1 cellular context compared by ENCODE assay signal in the genomic region with DNA sequence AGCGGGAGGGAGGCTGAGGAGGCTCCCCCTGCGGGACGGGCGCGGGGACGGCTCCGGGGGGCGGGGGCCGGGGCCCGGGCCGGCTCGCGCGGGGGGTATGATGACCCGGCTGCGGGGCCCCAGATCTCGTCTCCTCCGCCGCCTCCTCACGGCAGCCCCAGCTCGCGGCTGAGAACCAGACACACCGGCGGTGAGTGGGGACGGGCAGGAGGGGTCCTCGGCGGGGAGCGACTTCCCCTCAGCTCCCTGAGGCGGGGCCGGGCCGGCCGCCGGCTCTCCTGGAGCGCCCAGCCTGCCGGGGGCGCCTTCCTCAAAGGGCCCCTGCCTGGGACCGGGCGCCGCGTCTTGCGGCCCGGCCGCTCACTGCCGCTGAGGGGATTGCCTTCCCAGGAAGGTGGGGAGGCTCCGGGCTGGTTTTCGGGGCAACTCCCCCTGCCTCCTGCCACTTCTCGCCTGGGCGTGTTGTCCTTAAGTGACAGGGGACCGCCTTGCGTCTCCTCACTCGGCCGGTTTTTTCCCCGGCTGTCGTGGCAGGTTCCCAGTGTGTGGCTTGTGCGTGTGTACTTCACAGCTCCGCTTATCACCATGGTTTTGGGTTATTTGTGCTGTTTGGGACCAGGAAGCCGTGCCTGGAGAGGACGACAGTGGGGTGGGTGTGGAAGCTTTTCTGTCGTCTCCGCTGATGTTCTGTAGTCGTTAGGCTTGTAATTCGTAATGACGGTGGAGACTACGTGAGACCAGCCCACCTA.
A peak's percentile ranks its signal among the peaks of the same experiment; 100 is the strongest.
TF ChIP-seq lines count a peak whose summit lies in the region.

No MANE protein-coding gene starts in this region.

TF ChIP-seq in GM12878, 131 proteins besides CTCF, POLR2A, EP300 and RAD21 (continued from another document and continues in another):
- TF ChIP-seq, protein P1, sequence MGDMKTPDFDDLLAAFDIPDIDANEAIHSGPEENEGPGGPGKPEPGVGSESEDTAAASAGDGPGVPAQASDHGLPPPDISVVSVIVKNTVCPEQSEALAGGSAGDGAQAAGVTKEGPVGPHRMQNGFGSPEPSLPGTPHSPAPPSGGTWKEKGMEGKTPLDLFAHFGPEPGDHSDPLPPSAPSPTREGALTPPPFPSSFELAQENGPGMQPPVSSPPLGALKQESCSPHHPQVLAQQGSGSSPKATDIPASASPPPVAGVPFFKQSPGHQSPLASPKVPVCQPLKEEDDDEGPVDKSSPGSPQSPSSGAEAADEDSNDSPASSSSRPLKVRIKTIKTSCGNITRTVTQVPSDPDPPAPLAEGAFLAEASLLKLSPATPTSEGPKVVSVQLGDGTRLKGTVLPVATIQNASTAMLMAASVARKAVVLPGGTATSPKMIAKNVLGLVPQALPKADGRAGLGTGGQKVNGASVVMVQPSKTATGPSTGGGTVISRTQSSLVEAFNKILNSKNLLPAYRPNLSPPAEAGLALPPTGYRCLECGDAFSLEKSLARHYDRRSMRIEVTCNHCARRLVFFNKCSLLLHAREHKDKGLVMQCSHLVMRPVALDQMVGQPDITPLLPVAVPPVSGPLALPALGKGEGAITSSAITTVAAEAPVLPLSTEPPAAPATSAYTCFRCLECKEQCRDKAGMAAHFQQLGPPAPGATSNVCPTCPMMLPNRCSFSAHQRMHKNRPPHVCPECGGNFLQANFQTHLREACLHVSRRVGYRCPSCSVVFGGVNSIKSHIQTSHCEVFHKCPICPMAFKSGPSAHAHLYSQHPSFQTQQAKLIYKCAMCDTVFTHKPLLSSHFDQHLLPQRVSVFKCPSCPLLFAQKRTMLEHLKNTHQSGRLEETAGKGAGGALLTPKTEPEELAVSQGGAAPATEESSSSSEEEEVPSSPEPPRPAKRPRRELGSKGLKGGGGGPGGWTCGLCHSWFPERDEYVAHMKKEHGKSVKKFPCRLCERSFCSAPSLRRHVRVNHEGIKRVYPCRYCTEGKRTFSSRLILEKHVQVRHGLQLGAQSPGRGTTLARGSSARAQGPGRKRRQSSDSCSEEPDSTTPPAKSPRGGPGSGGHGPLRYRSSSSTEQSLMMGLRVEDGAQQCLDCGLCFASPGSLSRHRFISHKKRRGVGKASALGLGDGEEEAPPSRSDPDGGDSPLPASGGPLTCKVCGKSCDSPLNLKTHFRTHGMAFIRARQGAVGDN (IDR thresholded peaks at IDR 0.05) = no peak
- no peak for TF ChIP-seq HCFC1 (IDR thresholded peaks at IDR 0.05; ENCODE audit: low read length)
- TF ChIP-seq, protein P2, sequence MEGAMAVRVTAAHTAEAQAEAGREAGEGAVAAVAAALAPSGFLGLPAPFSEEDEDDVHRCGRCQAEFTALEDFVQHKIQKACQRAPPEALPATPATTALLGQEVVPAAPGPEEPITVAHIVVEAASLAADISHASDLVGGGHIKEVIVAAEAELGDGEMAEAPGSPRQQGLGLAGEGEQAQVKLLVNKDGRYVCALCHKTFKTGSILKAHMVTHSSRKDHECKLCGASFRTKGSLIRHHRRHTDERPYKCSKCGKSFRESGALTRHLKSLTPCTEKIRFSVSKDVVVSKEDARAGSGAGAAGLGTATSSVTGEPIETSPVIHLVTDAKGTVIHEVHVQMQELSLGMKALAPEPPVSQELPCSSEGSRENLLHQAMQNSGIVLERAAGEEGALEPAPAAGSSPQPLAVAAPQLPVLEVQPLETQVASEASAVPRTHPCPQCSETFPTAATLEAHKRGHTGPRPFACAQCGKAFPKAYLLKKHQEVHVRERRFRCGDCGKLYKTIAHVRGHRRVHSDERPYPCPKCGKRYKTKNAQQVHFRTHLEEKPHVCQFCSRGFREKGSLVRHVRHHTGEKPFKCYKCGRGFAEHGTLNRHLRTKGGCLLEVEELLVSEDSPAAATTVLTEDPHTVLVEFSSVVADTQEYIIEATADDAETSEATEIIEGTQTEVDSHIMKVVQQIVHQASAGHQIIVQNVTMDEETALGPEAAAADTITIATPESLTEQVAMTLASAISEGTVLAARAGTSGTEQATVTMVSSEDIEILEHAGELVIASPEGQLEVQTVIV (IDR thresholded peaks at IDR 0.05; ENCODE audit: borderline replicate concordance, partially characterized antibody) = no peak
- TF ChIP-seq CHD2 (IDR thresholded peaks at IDR 0.05; ENCODE audit: borderline replicate concordance, low read depth, low read length) = peak; percentile 38
- TF ChIP-seq CBFB (IDR thresholded peaks at IDR 0.05; ENCODE audit: low read depth) = no peak
- TF ChIP-seq SMAD5 (IDR thresholded peaks at IDR 0.05; ENCODE audit: low read depth) = no peak
- no peak for TF ChIP-seq CHD1 (IDR thresholded peaks at IDR 0.05; ENCODE audit: low read depth, low read length)
- no peak for TF ChIP-seq BMI1 (IDR thresholded peaks at IDR 0.05; ENCODE audit: borderline replicate concordance)
- TF ChIP-seq KLF5 (IDR thresholded peaks at IDR 0.05; ENCODE audit: partially characterized antibody) = no peak
- no peak for TF ChIP-seq NFIC (IDR thresholded peaks at IDR 0.05; ENCODE audit: low read depth, low read length)
- TF ChIP-seq ASH2L (IDR thresholded peaks at IDR 0.05; ENCODE audit: borderline replicate concordance, low read depth) = no peak
- TF ChIP-seq CREB1 (IDR thresholded peaks at IDR 0.05; ENCODE audit: low read depth) = no peak; the same call in 1 of the 2 replicates
- no peak for TF ChIP-seq JUND (IDR thresholded peaks at IDR 0.05; ENCODE audit: low read depth, low read length)
- TF ChIP-seq SMARCA5 (IDR thresholded peaks at IDR 0.05) = peak; percentile 40; the same call in 1 of the 2 replicates
- TF ChIP-seq MXI1 (IDR thresholded peaks at IDR 0.05; ENCODE audit: low read depth, low read length) = peak; percentile 50
- peak; percentile 2 for TF ChIP-seq CUX1 (IDR thresholded peaks at IDR 0.05; ENCODE audit: insufficient replicate concordance, low read depth, low read length)
- TF ChIP-seq MLLT1 (IDR thresholded peaks at IDR 0.05) = peak; percentile 81
- peak; percentile 61 for TF ChIP-seq NKRF (conservative IDR thresholded peaks at IDR 0.05)
- TF ChIP-seq SPI1 (IDR thresholded peaks at IDR 0.05; ENCODE audit: borderline replicate concordance, insufficient read depth, low read depth, low read length) = 0 out of 2 replicates have a peak, but pooled peaks have one; percentile 5
- TF ChIP-seq MTA2 (IDR thresholded peaks at IDR 0.05; ENCODE audit: low read depth) = no peak
- no peak for TF ChIP-seq SMC3 (IDR thresholded peaks at IDR 0.05; ENCODE audit: borderline replicate concordance, low read length)
- no peak for TF ChIP-seq SKIL (IDR thresholded peaks at IDR 0.05; ENCODE audit: low read depth, poor library complexity, severe bottlenecking)
- TF ChIP-seq BACH1 (IDR thresholded peaks at IDR 0.05; ENCODE audit: borderline replicate concordance) = peak; percentile 56; the same call in 1 of the 2 replicates
- TF ChIP-seq MEF2B (IDR thresholded peaks at IDR 0.05; ENCODE audit: partially characterized antibody, poor library complexity, severe bottlenecking) = no peak
- TF ChIP-seq, protein P3, sequence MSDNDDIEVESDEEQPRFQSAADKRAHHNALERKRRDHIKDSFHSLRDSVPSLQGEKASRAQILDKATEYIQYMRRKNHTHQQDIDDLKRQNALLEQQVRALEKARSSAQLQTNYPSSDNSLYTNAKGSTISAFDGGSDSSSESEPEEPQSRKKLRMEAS (IDR thresholded peaks at IDR 0.05; ENCODE audit: low read depth, low read length) = no peak
- TF ChIP-seq SIN3A (IDR thresholded peaks at IDR 0.05; ENCODE audit: low read depth, low read length) = peak; percentile 75; the same call in 1 of the 2 replicates
- TF ChIP-seq NBN (IDR thresholded peaks at IDR 0.05) = 0 out of 2 replicates have a peak, but pooled peaks have one; percentile 54
- TF ChIP-seq RAD51 (IDR thresholded peaks at IDR 0.05) = no peak
- TF ChIP-seq, protein P4, sequence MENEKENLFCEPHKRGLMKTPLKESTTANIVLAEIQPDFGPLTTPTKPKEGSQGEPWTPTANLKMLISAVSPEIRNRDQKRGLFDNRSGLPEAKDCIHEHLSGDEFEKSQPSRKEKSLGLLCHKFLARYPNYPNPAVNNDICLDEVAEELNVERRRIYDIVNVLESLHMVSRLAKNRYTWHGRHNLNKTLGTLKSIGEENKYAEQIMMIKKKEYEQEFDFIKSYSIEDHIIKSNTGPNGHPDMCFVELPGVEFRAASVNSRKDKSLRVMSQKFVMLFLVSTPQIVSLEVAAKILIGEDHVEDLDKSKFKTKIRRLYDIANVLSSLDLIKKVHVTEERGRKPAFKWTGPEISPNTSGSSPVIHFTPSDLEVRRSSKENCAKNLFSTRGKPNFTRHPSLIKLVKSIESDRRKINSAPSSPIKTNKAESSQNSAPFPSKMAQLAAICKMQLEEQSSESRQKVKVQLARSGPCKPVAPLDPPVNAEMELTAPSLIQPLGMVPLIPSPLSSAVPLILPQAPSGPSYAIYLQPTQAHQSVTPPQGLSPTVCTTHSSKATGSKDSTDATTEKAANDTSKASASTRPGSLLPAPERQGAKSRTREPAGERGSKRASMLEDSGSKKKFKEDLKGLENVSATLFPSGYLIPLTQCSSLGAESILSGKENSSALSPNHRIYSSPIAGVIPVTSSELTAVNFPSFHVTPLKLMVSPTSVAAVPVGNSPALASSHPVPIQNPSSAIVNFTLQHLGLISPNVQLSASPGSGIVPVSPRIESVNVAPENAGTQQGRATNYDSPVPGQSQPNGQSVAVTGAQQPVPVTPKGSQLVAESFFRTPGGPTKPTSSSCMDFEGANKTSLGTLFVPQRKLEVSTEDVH (IDR thresholded peaks at IDR 0.05; ENCODE audit: low read depth, partially characterized antibody) = no peak
